Comparison of ENCODE assay signal across 1 cellular context in the genomic region with DNA sequence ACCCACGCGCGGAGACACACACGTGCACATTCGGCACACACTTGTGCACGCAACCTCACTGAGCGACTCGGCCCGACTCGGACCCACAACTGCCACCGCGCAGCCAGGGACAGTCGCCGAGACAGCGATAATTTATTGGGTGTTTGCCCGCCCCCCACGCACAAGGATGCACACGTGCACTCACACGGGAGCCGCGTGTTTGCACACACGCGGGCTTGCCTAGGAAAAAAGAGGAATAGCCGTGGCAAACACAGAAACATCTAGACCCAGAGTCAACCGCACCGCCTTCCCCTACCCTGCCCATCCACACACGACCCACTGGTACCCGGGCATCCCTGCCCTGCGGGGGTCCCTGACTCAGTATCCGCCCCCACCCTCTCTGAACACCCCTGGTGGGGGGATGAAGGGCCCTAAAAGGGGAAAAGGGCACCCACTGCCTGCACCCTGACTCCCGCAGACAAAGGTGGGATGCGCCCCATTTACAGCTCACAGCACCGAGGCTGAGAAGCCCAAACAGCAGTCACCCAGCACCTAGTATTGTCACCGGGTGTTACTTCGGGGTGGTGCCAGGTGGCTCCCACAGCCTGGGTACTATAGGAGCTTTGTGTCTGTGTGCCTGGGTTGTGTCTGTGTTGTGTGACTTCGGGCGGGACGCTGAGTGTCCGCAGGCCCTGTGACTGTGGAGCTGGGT.
TF ChIP-seq lines count a peak whose summit lies in the region.

No MANE protein-coding gene starts in this region.

TF ChIP-seq in K562, 482 proteins besides CTCF, POLR2A, EP300 and RAD21 (continued from another document):
- TF ChIP-seq, protein P1, sequence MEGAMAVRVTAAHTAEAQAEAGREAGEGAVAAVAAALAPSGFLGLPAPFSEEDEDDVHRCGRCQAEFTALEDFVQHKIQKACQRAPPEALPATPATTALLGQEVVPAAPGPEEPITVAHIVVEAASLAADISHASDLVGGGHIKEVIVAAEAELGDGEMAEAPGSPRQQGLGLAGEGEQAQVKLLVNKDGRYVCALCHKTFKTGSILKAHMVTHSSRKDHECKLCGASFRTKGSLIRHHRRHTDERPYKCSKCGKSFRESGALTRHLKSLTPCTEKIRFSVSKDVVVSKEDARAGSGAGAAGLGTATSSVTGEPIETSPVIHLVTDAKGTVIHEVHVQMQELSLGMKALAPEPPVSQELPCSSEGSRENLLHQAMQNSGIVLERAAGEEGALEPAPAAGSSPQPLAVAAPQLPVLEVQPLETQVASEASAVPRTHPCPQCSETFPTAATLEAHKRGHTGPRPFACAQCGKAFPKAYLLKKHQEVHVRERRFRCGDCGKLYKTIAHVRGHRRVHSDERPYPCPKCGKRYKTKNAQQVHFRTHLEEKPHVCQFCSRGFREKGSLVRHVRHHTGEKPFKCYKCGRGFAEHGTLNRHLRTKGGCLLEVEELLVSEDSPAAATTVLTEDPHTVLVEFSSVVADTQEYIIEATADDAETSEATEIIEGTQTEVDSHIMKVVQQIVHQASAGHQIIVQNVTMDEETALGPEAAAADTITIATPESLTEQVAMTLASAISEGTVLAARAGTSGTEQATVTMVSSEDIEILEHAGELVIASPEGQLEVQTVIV (CRISPR knock-in tag; IDR thresholded peaks at IDR 0.05; ENCODE audit: borderline replicate concordance), result no peak
- TF ChIP-seq DMBX1 (CRISPR knock-in tag; IDR thresholded peaks at IDR 0.05; ENCODE audit: borderline replicate concordance), result no peak
- 0 out of 2 replicates have a peak, but pooled peaks have one; percentile 24 for TF ChIP-seq ZBTB1 (CRISPR knock-in tag; IDR thresholded peaks at IDR 0.05; ENCODE audit: borderline replicate concordance, low read depth)
- peak; percentile 40; the same call in 1 of the 2 replicates for TF ChIP-seq SMAD4 (CRISPR knock-in tag; conservative IDR thresholded peaks at IDR 0.05)
- TF ChIP-seq, protein P2, sequence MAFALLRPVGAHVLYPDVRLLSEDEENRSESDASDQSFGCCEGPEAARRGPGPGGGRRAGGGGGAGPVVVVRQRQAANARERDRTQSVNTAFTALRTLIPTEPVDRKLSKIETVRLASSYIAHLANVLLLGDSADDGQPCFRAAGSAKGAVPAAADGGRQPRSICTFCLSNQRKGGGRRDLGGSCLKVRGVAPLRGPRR (CRISPR knock-in tag; IDR thresholded peaks at IDR 0.05), result no peak
- TF ChIP-seq ETV6 (IDR thresholded peaks at IDR 0.05; ENCODE audit: borderline replicate concordance in 1 of 2, low read depth in 2 of 2, low read length in 1 of 2), result no peak
- peak; percentile 73; the same call in 1 of the 2 replicates for TF ChIP-seq ETV6 (CRISPR knock-in tag; IDR thresholded peaks at IDR 0.05; ENCODE audit: borderline replicate concordance)
- TF ChIP-seq FOXJ2 (tag; IDR thresholded peaks at IDR 0.05), result no peak
- TF ChIP-seq, protein P3, sequence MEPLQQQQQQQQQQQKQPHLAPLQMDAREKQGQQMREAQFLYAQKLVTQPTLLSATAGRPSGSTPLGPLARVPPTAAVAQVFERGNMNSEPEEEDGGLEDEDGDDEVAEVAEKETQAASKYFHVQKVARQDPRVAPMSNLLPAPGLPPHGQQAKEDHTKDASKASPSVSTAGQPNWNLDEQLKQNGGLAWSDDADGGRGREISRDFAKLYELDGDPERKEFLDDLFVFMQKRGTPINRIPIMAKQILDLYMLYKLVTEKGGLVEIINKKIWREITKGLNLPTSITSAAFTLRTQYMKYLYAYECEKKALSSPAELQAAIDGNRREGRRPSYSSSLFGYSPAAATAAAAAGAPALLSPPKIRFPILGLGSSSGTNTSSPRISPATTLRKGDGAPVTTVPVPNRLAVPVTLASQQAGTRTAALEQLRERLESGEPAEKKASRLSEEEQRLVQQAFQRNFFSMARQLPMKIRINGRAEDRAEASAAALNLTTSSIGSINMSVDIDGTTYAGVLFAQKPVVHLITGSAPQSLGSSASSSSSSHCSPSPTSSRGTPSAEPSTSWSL (CRISPR knock-in tag; IDR thresholded peaks at IDR 0.05; ENCODE audit: borderline replicate concordance), result no peak
- TF ChIP-seq, protein P4, sequence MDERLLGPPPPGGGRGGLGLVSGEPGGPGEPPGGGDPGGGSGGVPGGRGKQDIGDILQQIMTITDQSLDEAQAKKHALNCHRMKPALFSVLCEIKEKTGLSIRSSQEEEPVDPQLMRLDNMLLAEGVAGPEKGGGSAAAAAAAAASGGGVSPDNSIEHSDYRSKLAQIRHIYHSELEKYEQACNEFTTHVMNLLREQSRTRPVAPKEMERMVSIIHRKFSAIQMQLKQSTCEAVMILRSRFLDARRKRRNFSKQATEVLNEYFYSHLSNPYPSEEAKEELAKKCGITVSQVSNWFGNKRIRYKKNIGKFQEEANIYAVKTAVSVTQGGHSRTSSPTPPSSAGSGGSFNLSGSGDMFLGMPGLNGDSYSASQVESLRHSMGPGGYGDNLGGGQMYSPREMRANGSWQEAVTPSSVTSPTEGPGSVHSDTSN (CRISPR knock-in tag; IDR thresholded peaks at IDR 0.05; ENCODE audit: low read depth), result no peak
- TF ChIP-seq, protein P4 (tag; conservative IDR thresholded peaks at IDR 0.05; ENCODE audit: low read depth), result peak; percentile 73
- 0 out of 2 replicates have a peak, but pooled peaks have one; percentile 11 for TF ChIP-seq TARDBP (IDR thresholded peaks at IDR 0.05)
- TF ChIP-seq, protein P5, sequence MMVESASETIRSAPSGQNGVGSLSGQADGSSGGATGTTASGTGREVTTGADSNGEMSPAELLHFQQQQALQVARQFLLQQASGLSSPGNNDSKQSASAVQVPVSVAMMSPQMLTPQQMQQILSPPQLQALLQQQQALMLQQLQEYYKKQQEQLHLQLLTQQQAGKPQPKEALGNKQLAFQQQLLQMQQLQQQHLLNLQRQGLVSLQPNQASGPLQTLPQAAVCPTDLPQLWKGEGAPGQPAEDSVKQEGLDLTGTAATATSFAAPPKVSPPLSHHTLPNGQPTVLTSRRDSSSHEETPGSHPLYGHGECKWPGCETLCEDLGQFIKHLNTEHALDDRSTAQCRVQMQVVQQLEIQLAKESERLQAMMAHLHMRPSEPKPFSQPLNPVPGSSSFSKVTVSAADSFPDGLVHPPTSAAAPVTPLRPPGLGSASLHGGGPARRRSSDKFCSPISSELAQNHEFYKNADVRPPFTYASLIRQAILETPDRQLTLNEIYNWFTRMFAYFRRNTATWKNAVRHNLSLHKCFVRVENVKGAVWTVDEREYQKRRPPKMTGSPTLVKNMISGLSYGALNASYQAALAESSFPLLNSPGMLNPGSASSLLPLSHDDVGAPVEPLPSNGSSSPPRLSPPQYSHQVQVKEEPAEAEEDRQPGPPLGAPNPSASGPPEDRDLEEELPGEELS (CRISPR knock-in tag; IDR thresholded peaks at IDR 0.05; ENCODE audit: borderline replicate concordance), result peak; percentile 55; the same call in 1 of the 2 replicates
- TF ChIP-seq TOE1 (IDR thresholded peaks at IDR 0.05; ENCODE audit: borderline replicate concordance), result no peak
- TF ChIP-seq TOE1 (CRISPR knock-in tag; IDR thresholded peaks at IDR 0.05; ENCODE audit: borderline replicate concordance, low read depth), result no peak
- TF ChIP-seq, protein P6, sequence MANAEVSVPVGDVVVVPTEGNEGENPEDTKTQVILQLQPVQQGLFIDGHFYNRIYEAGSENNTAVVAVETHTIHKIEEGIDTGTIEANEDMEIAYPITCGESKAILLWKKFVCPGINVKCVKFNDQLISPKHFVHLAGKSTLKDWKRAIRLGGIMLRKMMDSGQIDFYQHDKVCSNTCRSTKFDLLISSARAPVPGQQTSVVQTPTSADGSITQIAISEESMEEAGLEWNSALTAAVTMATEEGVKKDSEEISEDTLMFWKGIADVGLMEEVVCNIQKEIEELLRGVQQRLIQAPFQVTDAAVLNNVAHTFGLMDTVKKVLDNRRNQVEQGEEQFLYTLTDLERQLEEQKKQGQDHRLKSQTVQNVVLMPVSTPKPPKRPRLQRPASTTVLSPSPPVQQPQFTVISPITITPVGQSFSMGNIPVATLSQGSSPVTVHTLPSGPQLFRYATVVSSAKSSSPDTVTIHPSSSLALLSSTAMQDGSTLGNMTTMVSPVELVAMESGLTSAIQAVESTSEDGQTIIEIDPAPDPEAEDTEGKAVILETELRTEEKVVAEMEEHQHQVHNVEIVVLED (CRISPR knock-in tag; IDR thresholded peaks at IDR 0.05), result 0 out of 2 replicates have a peak, but pooled peaks have one; percentile 22
- TF ChIP-seq, protein P7, sequence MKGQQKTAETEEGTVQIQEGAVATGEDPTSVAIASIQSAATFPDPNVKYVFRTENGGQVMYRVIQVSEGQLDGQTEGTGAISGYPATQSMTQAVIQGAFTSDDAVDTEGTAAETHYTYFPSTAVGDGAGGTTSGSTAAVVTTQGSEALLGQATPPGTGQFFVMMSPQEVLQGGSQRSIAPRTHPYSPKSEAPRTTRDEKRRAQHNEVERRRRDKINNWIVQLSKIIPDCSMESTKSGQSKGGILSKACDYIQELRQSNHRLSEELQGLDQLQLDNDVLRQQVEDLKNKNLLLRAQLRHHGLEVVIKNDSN (CRISPR knock-in tag; IDR thresholded peaks at IDR 0.05), result peak; percentile 39
- TF ChIP-seq MEIS2 (IDR thresholded peaks at IDR 0.05; ENCODE audit: partially characterized antibody), result peak; percentile 88
- TF ChIP-seq ZNF311 (CRISPR knock-in tag; IDR thresholded peaks at IDR 0.05), result 0 out of 2 replicates have a peak, but pooled peaks have one; percentile 14
- TF ChIP-seq BHLHE40 (IDR thresholded peaks at IDR 0.05; ENCODE audit: low read length), result peak; percentile 89
- TF ChIP-seq, protein P8, sequence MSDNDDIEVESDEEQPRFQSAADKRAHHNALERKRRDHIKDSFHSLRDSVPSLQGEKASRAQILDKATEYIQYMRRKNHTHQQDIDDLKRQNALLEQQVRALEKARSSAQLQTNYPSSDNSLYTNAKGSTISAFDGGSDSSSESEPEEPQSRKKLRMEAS (CRISPR knock-in tag; IDR thresholded peaks at IDR 0.05), result peak; percentile 45; the same call in 1 of the 2 replicates
- TF ChIP-seq, protein P9, sequence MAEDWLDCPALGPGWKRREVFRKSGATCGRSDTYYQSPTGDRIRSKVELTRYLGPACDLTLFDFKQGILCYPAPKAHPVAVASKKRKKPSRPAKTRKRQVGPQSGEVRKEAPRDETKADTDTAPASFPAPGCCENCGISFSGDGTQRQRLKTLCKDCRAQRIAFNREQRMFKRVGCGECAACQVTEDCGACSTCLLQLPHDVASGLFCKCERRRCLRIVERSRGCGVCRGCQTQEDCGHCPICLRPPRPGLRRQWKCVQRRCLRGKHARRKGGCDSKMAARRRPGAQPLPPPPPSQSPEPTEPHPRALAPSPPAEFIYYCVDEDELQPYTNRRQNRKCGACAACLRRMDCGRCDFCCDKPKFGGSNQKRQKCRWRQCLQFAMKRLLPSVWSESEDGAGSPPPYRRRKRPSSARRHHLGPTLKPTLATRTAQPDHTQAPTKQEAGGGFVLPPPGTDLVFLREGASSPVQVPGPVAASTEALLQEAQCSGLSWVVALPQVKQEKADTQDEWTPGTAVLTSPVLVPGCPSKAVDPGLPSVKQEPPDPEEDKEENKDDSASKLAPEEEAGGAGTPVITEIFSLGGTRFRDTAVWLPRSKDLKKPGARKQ (CRISPR knock-in tag; IDR thresholded peaks at IDR 0.05), result no peak
- no peak for TF ChIP-seq CHD2 (IDR thresholded peaks at IDR 0.05; ENCODE audit: low read depth, low read length)
